31 cellular contexts compared by ENCODE assay signal in the genomic region with DNA sequence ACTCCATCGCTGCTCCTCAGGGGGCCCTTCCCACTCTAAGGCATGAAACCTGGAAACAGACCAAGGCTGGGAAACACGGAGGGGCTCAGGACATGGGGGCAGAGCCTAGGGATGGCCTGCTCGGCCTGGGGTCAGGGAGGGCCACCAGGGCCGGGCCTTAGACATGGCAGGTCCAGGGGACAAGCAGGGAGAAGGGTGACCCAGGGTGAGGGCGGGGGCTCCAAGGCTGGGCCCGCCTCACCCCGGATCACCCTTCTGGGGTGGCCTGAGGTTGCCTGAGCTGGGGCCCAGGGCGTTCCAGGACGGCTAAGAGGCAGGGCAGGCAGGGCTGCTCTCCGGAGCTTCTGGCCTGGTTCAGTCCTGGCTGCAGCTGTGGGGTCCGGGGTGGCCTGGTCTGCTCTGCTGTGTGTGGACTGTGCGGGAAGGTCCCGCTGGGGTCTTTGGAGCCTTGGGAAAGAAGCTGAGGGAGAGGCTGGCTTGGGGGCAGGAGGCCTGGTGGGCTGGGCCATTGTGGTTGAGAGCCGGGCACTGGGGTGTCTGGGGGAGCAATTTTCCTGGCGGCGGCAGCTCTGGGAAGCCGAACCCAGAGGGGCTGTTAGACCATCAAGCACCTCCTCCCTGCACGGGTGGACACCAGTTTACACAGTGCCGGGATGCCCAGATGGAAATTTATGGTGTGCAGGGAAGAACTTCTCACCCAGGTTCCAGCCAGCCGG. TPM values are rescaled to one million over a fixed set of nuclear protein-coding genes. Genes with fewer than 3 reads are reported as not detected.
A peak's percentile ranks its signal among the peaks of the same experiment; 100 is the strongest.
DNase-seq lines count a peak whose midpoint lies in the region; ATAC-seq, FAIRE-seq and TF ChIP-seq lines count a peak whose summit lies in the region.
"Had no signal": no experiment of that assay in that cellular context is flagged by ENCODE, and none has a peak within 500 bp of the region (broad histone marks: within the 10 kb centered on the region; RNA-seq: fewer than 3 reads in every experiment).

No MANE protein-coding gene starts in this region.

- intact Hi-C loops in left cardiac atrium (cut with DNase I) (no loop called here), K562 (cut with micrococcal nuclease) (no loop called here), HepG2 (cut with micrococcal nuclease; ENCODE audit: unreplicated experiment) (no loop called here), spleen (cut with DNase I; ENCODE audit: low total_unique reads) (no loop called here)

- H3K27me3 Mint-ChIP-seq in immature natural killer cell (ENCODE audit: low read depth in 3 of 3), result peaks cover 0 to 6% (median 1%) of the 10 kb centered on the region in 3 donors

- H2AFZ ChIP-seq in K562 (ENCODE audit: low read depth, low read length) (no peak overlapping the region), HepG2 (ENCODE audit: low read length) (no peak overlapping the region)
- H2AFZ ChIP-seq: GM23338, PC-9 had no signal

- H3K9ac ChIP-seq in K562 (ENCODE audit: insufficient read depth in 1 of 2, low read depth in 2 of 2, low read length in 2 of 2) (no peak overlapping the region), HepG2 (ENCODE audit: insufficient read depth, low read depth, low read length) (no peak overlapping the region)
- H3K9ac ChIP-seq: BLaER1 had no signal

- no peak for TF ChIP-seq POLR2A in K562 (conservative IDR thresholded peaks at IDR 0.05)
- no peak for TF ChIP-seq POLR2A in HepG2 (IDR thresholded peaks at IDR 0.05; ENCODE audit: insufficient read depth in 1 of 2, low read depth in 2 of 2, low read length in 2 of 2)
- no peak for TF ChIP-seq POLR2A in spleen (IDR thresholded peaks at IDR 0.05)

- BruUV-seq in K562 (replicated peaks; lab: Mats Ljungman, UMichigan) (no TSS peak), HepG2 (replicated peaks; lab: Mats Ljungman, UMichigan) (no TSS peak)

- H3K9me1 ChIP-seq in K562 (ENCODE audit: control insufficient read depth, insufficient read depth, low read length), result no peaks in the 10 kb centered on the region

- no peak overlapping the region for H3K4me3 ChIP-seq in right atrium auricular region
- H3K4me3 ChIP-seq in K562, result no peak overlapping the region
- H3K4me3 ChIP-seq in HepG2 (replicated peaks in 1 of 3; ENCODE audit: insufficient read depth in 1 of 3, low read depth in 2 of 3, low read length in 3 of 3), result no peak overlapping the region
- no peak overlapping the region for H3K4me3 ChIP-seq in spleen
- H3K4me3 ChIP-seq: BLaER1, GM23338, PC-9 had no signal

- WGBS in K562 (ENCODE audit: insufficient coverage, low coverage, missing lambda C conversion rate), result 5% methylated on average over 20 of the region's 20 CpGs
- WGBS in HepG2 (ENCODE audit: low lambda C conversion rate), result 22% methylated on average over 16 of the region's 20 CpGs
- WGBS in spleen, 5 donors, result 71 to 81% (median 78%) methylated on average over 9 to 20 of the region's 20 CpGs

- no peak for ATAC-seq in left cardiac atrium
- peak; percentile 43 for ATAC-seq in K562
- peak; percentile 31 for ATAC-seq in HepG2

- H3K36me3 ChIP-seq in right atrium auricular region (no peaks in the 10 kb centered on the region), K562 (ENCODE audit: control insufficient read depth, insufficient read depth, low read length) (no peaks in the 10 kb centered on the region), HepG2 (replicated peaks in 1 of 2; ENCODE audit: control insufficient read depth in 1 of 2, insufficient read depth in 2 of 2, low read length in 2 of 2) (no peaks in the 10 kb centered on the region), spleen (no peaks in the 10 kb centered on the region)
- H3K36me3 ChIP-seq: BLaER1 had no signal

- H3K79me2 ChIP-seq in K562 (ENCODE audit: control insufficient read depth, insufficient read depth, low read length) (no peaks in the 10 kb centered on the region), HepG2 (ENCODE audit: insufficient read depth, low read length) (no peaks in the 10 kb centered on the region)

- POLR2A ChIA-PET in K562 (lab: Yijun Ruan, JAX) (no interaction called here), HepG2 (lab: Yijun Ruan, JAX) (no interaction called here)

- no peaks in the 10 kb centered on the region for H3K9me3 Mint-ChIP-seq in immature natural killer cell
- H3K9me3 Mint-ChIP-seq: CD4-positive, alpha-beta T cell; GM23338 had no signal

- H3K36me3 Mint-ChIP-seq in immature natural killer cell, result no peaks in the 10 kb centered on the region

- H3K27ac ChIP-seq in right atrium auricular region, result no peak overlapping the region
- H3K27ac ChIP-seq in K562 (ENCODE audit: extremely low read depth, low read depth, low read length), result no peak overlapping the region
- H3K27ac ChIP-seq in HepG2 (ENCODE audit: extremely low read length, insufficient read depth, low read length), result no peak overlapping the region
- no peak overlapping the region for H3K27ac ChIP-seq in spleen
- H3K27ac ChIP-seq: BLaER1, PC-9 had no signal

- CTCF ChIA-PET in K562 (lab: Yijun Ruan, JAX; ENCODE audit: low intra/inter-chr PET ratio) (no interaction called here), HepG2 (lab: Yijun Ruan, JAX; ENCODE audit: low intra/inter-chr PET ratio, low total read pairs) (no interaction called here)

- H3K9me3 ChIP-seq in right atrium auricular region (no peaks in the 10 kb centered on the region), K562 (replicated peaks; ENCODE audit: control insufficient read depth, insufficient read depth, low read depth, low read length) (no peaks in the 10 kb centered on the region), HepG2 (ENCODE audit: low read length) (no peaks in the 10 kb centered on the region), spleen (no peaks in the 10 kb centered on the region)
- H3K9me3 ChIP-seq: BLaER1 had no signal

- peaks cover 4 to 5% of the 10 kb centered on the region in 2 donors for H3K4me1 Mint-ChIP-seq in immature natural killer cell
- H3K4me1 Mint-ChIP-seq: GM23338 had no signal

- no peak for TF ChIP-seq RAD21 in K562 (CRISPR knock-in tag; conservative IDR thresholded peaks at IDR 0.05 in 1 of 2, IDR thresholded peaks at IDR 0.05 in 1 of 2)
- TF ChIP-seq RAD21 in HepG2 (CRISPR knock-in tag; IDR thresholded peaks at IDR 0.05), result no peak

- TF ChIP-seq CTCF in right atrium auricular region (IDR thresholded peaks at IDR 0.05), result no peak
- TF ChIP-seq CTCF in K562 (IDR thresholded peaks at IDR 0.05 in 2 of 3, conservative IDR thresholded peaks at IDR 0.05 in 1 of 3; ENCODE audit: insufficient read depth in 2 of 3, low read depth in 1 of 3, low read length in 3 of 3), result no peak
- TF ChIP-seq CTCF in HepG2 (CRISPR knock-in tag; IDR thresholded peaks at IDR 0.05), result no peak
- TF ChIP-seq CTCF in spleen (IDR thresholded peaks at IDR 0.05 in 8 of 11, conservative IDR thresholded peaks at IDR 0.05 in 3 of 11), result no peak

- H4K20me1 ChIP-seq in K562 (replicated peaks; ENCODE audit: control insufficient read depth, insufficient read depth, low read length) (no peaks in the 10 kb centered on the region), HepG2 (ENCODE audit: insufficient read depth, low read length) (no peaks in the 10 kb centered on the region)
- H4K20me1 ChIP-seq: BLaER1 had no signal

- H3K4me1 ChIP-seq in right atrium auricular region, result peaks cover 0 to 5% of the 10 kb centered on the region in 2 donors
- peaks cover 0 to 27% of the 10 kb centered on the region in 2 experiments; a peak in 2 of 5 replicates for H3K4me1 ChIP-seq in K562 (replicated peaks in 1 of 2; ENCODE audit: control insufficient read depth in 2 of 2, insufficient read depth in 2 of 2, low read length in 2 of 2)
- H3K4me1 ChIP-seq in HepG2 (ENCODE audit: insufficient read depth, low read length), result no peaks in the 10 kb centered on the region
- H3K4me1 ChIP-seq in spleen, result peaks cover 2 to 7% (median 5%) of the 10 kb centered on the region in 6 donors

- H3K27me3 ChIP-seq in right atrium auricular region, result no peaks in the 10 kb centered on the region
- H3K27me3 ChIP-seq in K562 (ENCODE audit: control insufficient read depth in 2 of 2, insufficient read depth in 2 of 2, low read length in 2 of 2), result peaks cover 19 to 53% of the 10 kb centered on the region in 2 experiments; a peak in 4 of 5 replicates
- peaks cover 14 to 59% of the 10 kb centered on the region in 2 experiments for H3K27me3 ChIP-seq in HepG2 (ENCODE audit: control insufficient read depth in 1 of 2, insufficient read depth in 2 of 2, low read length in 2 of 2)
- peaks cover 0 to 60% (median 9%) of the 10 kb centered on the region in 7 donors for H3K27me3 ChIP-seq in spleen (replicated peaks in 1 of 7)

- DNase-seq in left cardiac atrium (peak; percentile 5), right atrium auricular region (ENCODE audit: low spot score) (no peak), K562 (ENCODE audit: extremely low read depth in 1 of 4, low spot score in 3 of 4) (no peak), HepG2 (ENCODE audit: low spot score) (no peak), spleen (peak; percentile 37), immature natural killer cell (no peak), occipital lobe (lab: John Stamatoyannopoulos, UW) (no peak)
- no peak for DNase-seq in effector CD4-positive, alpha-beta T cell
- DNase-seq: CD4-positive, alpha-beta T cell; DMS53; H9; KBM-7; MV-4-11; NCI-H1105; NCI-H1436 treated with DMSO at 0.1 percent for 48 hours; NCI-H187 treated with DMSO at 0.1 percent for 48 hours; NCI-H526 treated with DMSO at 0.1 percent for 48 hours; PC-9; SHP77 had no signal

- in situ Hi-C loops in K562 (cut with MboI) (no loop called here), HepG2 (cut with HindIII; ENCODE audit: extremely low pct_ligation_motif_present, low pct_unique_long_range_greater_than_20kb) (no loop called here)

- H3K4me3 Mint-ChIP-seq in immature natural killer cell, result no peak overlapping the region
- H3K4me3 Mint-ChIP-seq: CD4-positive, alpha-beta T cell; GM23338; H9 had no signal

- FAIRE-seq in K562 (lab: Jason Lieb, UNC), result no peak
- no peak for FAIRE-seq in HepG2 (lab: Jason Lieb, UNC)
- FAIRE-seq: D721Med had no signal

- H3K4me2 ChIP-seq in K562 (ENCODE audit: insufficient read depth, low read length) (no peak overlapping the region), HepG2 (ENCODE audit: low read depth, low read length) (no peak overlapping the region)
- H3K4me2 ChIP-seq: BLaER1, GM23338, PC-9 had no signal

- TF ChIP-seq EP300 in K562 (IDR thresholded peaks at IDR 0.05; ENCODE audit: low read length), result no peak
- TF ChIP-seq EP300 in HepG2 (IDR thresholded peaks at IDR 0.05; ENCODE audit: low read depth in 2 of 2, low read length in 2 of 2), result no peak
- no peak for TF ChIP-seq EP300 in HepG2 (CRISPR knock-in tag; IDR thresholded peaks at IDR 0.05; ENCODE audit: borderline replicate concordance)

- H3K27ac Mint-ChIP-seq in immature natural killer cell, result no peak overlapping the region
- H3K27ac Mint-ChIP-seq: CD4-positive, alpha-beta T cell; GM23338; H9 had no signal

RNA-seq across cellular contexts. Expression of a gene that starts 52.2 kb away (rescaled TPM):
- total RNA-seq in left cardiac atrium, result not detected
- not detected for total RNA-seq in right atrium auricular region
- total RNA-seq in K562 (2011; cell fraction: chromatin; rRNA removed; ENCODE audit: low replicate concordance), result not detected in 2 replicates
- total RNA-seq in K562 (2011; cell fraction: nucleolus; rRNA removed), result not detected in 2 replicates
- not detected in 2 replicates for total RNA-seq in K562 (2011; cell fraction: nucleoplasm; rRNA removed)
- not detected in 2 replicates for total RNA-seq in K562 (2014; rRNA removed)
- total RNA-seq in K562 (2014; rRNA removed; fragmentation: Illumina TruSeq; extraction: Trizol), result not detected in 2 replicates
- total RNA-seq in K562 (2015; rRNA removed; fragmentation: Illumina TruSeq; extraction: Trizol), result not detected in 2 replicates
- not detected in 2 replicates for total RNA-seq in K562 (2021)
- polyA plus RNA-seq in K562 (2011; rRNA removed), result not detected in 2 replicates
- polyA plus RNA-seq in K562 (2011; cell fraction: cytosol; rRNA removed), result not detected in 2 replicates
- polyA plus RNA-seq in K562 (2011; cell fraction: nucleus; rRNA removed), result not detected in 2 replicates
- polyA plus RNA-seq in K562 (2012), result not detected in 2 replicates
- not detected in 2 replicates for polyA plus RNA-seq in K562 (2014; fragmentation: Illumina TruSeq; extraction: Trizol)
- not detected for polyA plus RNA-seq in K562 (2014; fragmentation: Nextera tagmentation; extraction: Ambion mirVana)
- not detected in 2 replicates for polyA plus RNA-seq in K562 (2014; rRNA removed)
- not detected in 2 replicates for polyA minus RNA-seq in K562 (2011; rRNA and poly(A)+ RNA removed)
- not detected in 2 replicates for polyA minus RNA-seq in K562 (2011; cell fraction: cytosol; rRNA and poly(A)+ RNA removed)
- polyA minus RNA-seq in K562 (2011; cell fraction: nucleus; rRNA and poly(A)+ RNA removed), result not detected in 2 replicates
- not detected in 2 replicates for total RNA-seq in HepG2 (2016; rRNA removed; fragmentation: Illumina TruSeq; extraction: Trizol)
- total RNA-seq in HepG2 (2016; cell fraction: cytosol; rRNA removed; fragmentation: Illumina TruSeq; extraction: Trizol; ENCODE audit: low read depth), result not detected in 2 replicates
- total RNA-seq in HepG2 (2016; cell fraction: insoluble cytoplasmic fraction; rRNA removed; fragmentation: Illumina TruSeq; extraction: Trizol), result not detected in 2 replicates
- not detected in 2 replicates for total RNA-seq in HepG2 (2016; cell fraction: membrane; rRNA removed; fragmentation: Illumina TruSeq; extraction: Trizol)
- not detected in 2 replicates for total RNA-seq in HepG2 (2016; cell fraction: nucleus; rRNA removed; fragmentation: Illumina TruSeq; extraction: Trizol)
- polyA plus RNA-seq in HepG2 (2011; rRNA removed), result not detected in 2 replicates
- not detected in 2 replicates for polyA plus RNA-seq in HepG2 (2011; cell fraction: cytosol; rRNA removed)
- not detected in 2 replicates for polyA plus RNA-seq in HepG2 (2011; cell fraction: nucleus; rRNA removed)
- not detected in 2 replicates for polyA plus RNA-seq in HepG2 (2012)
- not detected in 2 replicates for polyA plus RNA-seq in HepG2 (2016; cell fraction: cytosol; fragmentation: Illumina TruSeq; extraction: Trizol; ENCODE audit: low read depth)
- not detected in 2 replicates for polyA plus RNA-seq in HepG2 (2016; cell fraction: insoluble cytoplasmic fraction; fragmentation: Illumina TruSeq; extraction: Trizol; ENCODE audit: low read depth)
- polyA plus RNA-seq in HepG2 (2016; cell fraction: membrane; fragmentation: Illumina TruSeq; extraction: Trizol; ENCODE audit: low read depth), result not detected in 2 replicates
- polyA plus RNA-seq in HepG2 (2016; cell fraction: nucleus; fragmentation: Illumina TruSeq; extraction: Trizol; ENCODE audit: insufficient read depth, low read depth), result not detected in 2 replicates
- not detected in 2 replicates for polyA minus RNA-seq in HepG2 (2011; rRNA and poly(A)+ RNA removed; ENCODE audit: low replicate concordance)
- polyA minus RNA-seq in HepG2 (2011; cell fraction: cytosol; rRNA and poly(A)+ RNA removed), result not detected in 2 replicates
- polyA minus RNA-seq in HepG2 (2011; cell fraction: nucleus; rRNA and poly(A)+ RNA removed), result not detected in 2 replicates
- not detected for total RNA-seq in spleen
- not detected for polyA plus RNA-seq in spleen
- not detected for polyA plus RNA-seq in immature natural killer cell
- total RNA-seq in occipital lobe, result not detected
- total RNA-seq: A172; CD4-positive, alpha-beta T cell; Daoy; GM23338; H9; HT1080; LHCN-M2; MCF 10A; NCI-H460; PC-9; RPMI7951; SK-MEL-5 had no signal
- polyA plus RNA-seq: AG04450, GM23338 had no signal

Comparison
In these comparisons a context has a peak if more than half of its experiments do, and no peak if none do; other contexts are left out.
1. DNase-seq: peak in left cardiac atrium (single experiment) and spleen (single experiment); none in right atrium auricular region (single experiment), K562 (0 of 4), HepG2 (single experiment), immature natural killer cell (0 of 3), occipital lobe (single experiment) and effector CD4-positive, alpha-beta T cell (single experiment).
2. ATAC-seq: peak in K562 (single experiment) and HepG2 (single experiment); none in left cardiac atrium (0 of 2).